In the genomic region with DNA sequence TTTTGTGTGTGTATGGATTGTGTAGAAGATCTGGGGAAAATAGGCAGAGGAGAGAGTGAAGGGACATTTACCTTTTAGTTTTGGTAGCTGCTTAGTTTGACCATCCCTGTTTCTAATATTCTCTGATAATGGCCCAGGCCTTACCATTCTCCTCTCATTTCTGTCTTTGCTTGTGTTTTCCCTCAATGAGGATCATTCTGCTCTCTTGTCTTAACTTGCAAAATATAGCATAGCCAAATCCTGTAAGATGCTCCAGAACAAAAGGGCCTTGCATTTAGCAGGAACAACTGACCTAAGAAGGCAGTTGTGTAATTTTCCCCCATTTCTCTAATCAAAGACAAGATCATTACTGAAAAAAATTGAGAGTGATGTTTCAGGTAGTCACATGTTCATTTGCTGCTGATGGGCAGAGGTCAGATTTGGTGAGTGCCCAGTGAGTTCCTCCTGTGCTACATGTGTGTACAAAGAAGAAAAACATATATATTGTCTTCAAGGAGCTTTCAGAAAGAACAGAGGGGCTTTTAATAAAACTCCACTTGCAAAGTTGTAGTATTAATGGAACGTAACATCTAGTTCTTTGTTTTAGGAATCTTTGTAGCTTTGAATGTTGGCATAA, we compare ENCODE assay signal across 18 cellular contexts.
"Had no signal": no experiment of that assay in that cellular context is flagged by ENCODE, and none has a peak within 500 bp of the region (broad histone marks: within the 10 kb centered on the region; RNA-seq: fewer than 3 reads in every experiment).

No MANE protein-coding gene starts in this region.

- H3K4me3 ChIP-seq: lower lobe of right lung, tibial nerve, vagina had no signal

- H3K27me3 Mint-ChIP-seq: activated CD4-positive, alpha-beta memory T cell treated with anti-CD3 and anti-CD28 coated beads, Interleukin-2, amount 10 ng/mL, durations not matched to agents 7 days and 5 days; activated CD4-positive, alpha-beta T cell treated with anti-CD3 and anti-CD28 coated beads for 36 hours; central memory CD8-positive, alpha-beta T cell; progenitor cell of endocrine pancreas; stimulated activated naive CD8-positive, alpha-beta T cell treated with anti-CD3 and anti-CD28 coated beads, Interleukin-15, Interleukin-2, amounts not matched to agents 100 ng/mL and 50 ng/mL, for 24 hours had no signal

- H3K27ac ChIP-seq: lower lobe of right lung, vagina had no signal

- ATAC-seq: left cardiac atrium, lower lobe of right lung had no signal

- H3K4me1 ChIP-seq: lower lobe of right lung had no signal

- H3K36me3 ChIP-seq: vagina had no signal

- DNase-seq: activated CD4-positive, alpha-beta memory T cell treated with anti-CD3 and anti-CD28 coated beads, Interleukin-2, amount 10 ng/mL, durations not matched to agents 7 days and 5 days; activated CD4-positive, alpha-beta T cell treated with anti-CD3 and anti-CD28 coated beads for 36 hours; activated effector memory CD4-positive, alpha-beta T cell treated with Interleukin-2 at 50 U/mL for 16 hours; activated naive CD4-positive, alpha-beta T cell treated with anti-CD3 and anti-CD28 coated beads, Interleukin-2, amount 50 U/mL, for 16 hours; activated T-cell treated with anti-CD3 and anti-CD28 coated beads, Interleukin-2, amount 50 U/mL, for 4 hours; aorta; cortex of kidney; effector CD4-positive, alpha-beta T cell; left cardiac atrium; lower lobe of right lung; stimulated activated CD4-positive, alpha-beta T cell treated with anti-CD3 and anti-CD28 coated beads, Interleukin-2, amount 100 ng/mL, for 24 hours; SW 1271 had no signal

- FAIRE-seq: islet of Langerhans had no signal

- H3K4me3 Mint-ChIP-seq: activated CD4-positive, alpha-beta memory T cell treated with anti-CD3 and anti-CD28 coated beads, Interleukin-2, amount 10 ng/mL, durations not matched to agents 7 days and 5 days; activated CD4-positive, alpha-beta T cell treated with anti-CD3 and anti-CD28 coated beads for 36 hours; activated T-cell treated with anti-CD3 and anti-CD28 coated beads, Interleukin-2, amount 50 U/mL, for 4 hours; central memory CD8-positive, alpha-beta T cell; stimulated activated naive CD8-positive, alpha-beta T cell treated with anti-CD3 and anti-CD28 coated beads, Interleukin-15, Interleukin-2, amounts not matched to agents 100 ng/mL and 50 ng/mL, for 24 hours had no signal

- H3K9me3 ChIP-seq: lower lobe of right lung, tibial nerve, vagina had no signal

- H3K9me3 Mint-ChIP-seq: activated CD4-positive, alpha-beta memory T cell treated with anti-CD3 and anti-CD28 coated beads, Interleukin-2, amount 10 ng/mL, durations not matched to agents 7 days and 5 days; activated T-cell treated with anti-CD3 and anti-CD28 coated beads, Interleukin-2, amount 50 U/mL, for 4 hours; central memory CD8-positive, alpha-beta T cell; stimulated activated naive CD8-positive, alpha-beta T cell treated with anti-CD3 and anti-CD28 coated beads, Interleukin-15, Interleukin-2, amounts not matched to agents 100 ng/mL and 50 ng/mL, for 24 hours had no signal

- H3K27me3 ChIP-seq: tibial nerve, vagina had no signal

- H3K27ac Mint-ChIP-seq: activated CD4-positive, alpha-beta memory T cell treated with anti-CD3 and anti-CD28 coated beads, Interleukin-2, amount 10 ng/mL, durations not matched to agents 7 days and 5 days; activated CD4-positive, alpha-beta T cell treated with anti-CD3 and anti-CD28 coated beads for 36 hours had no signal
